In the genomic region with DNA sequence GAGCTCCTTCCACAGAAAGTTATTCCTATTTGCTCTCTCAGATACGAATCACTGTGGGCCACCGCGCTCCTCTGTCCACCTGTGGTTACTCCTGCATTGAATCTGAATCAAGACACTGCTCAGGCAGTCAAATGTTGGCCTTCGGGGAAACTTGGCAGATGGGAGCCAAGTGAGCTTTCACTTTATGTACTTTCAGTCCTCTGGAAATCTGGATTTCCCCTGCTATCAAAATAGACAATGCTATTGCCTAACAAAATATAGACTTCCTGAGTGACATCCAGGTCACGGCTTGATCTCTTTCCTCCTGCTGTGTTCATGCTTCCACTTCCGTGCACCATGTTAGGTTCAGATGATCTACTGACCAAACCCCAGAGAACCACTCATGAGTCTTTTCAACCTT, we compare ENCODE assay signal across 21 cellular contexts. TPM values are rescaled to one million over a fixed set of nuclear protein-coding genes. Genes with fewer than 3 reads are reported as not detected.
DNase-seq lines count a peak whose midpoint lies in the region; ATAC-seq, FAIRE-seq and TF ChIP-seq lines count a peak whose summit lies in the region.
"Had no signal": no experiment of that assay in that cellular context is flagged by ENCODE, and none has a peak within 500 bp of the region (broad histone marks: within the 10 kb centered on the region; RNA-seq: fewer than 3 reads in every experiment).

No MANE protein-coding gene starts in this region.

- POLR2A ChIA-PET in CD4-positive, alpha-beta T cell (lab: Charles Lee): interaction anchor here (0.6 to 0.7 kb wide), 2 partner anchors 110 to 264 kb away, joined by 3 read pairs; no protein-coding TSS in a partner anchor

- H3K9me3 Mint-ChIP-seq in CD4-positive, alpha-beta T cell: no peaks in the 10 kb centered on the region
- peaks cover 4% of the 10 kb centered on the region for H3K9me3 Mint-ChIP-seq in chondrocyte (ENCODE audit: low read depth)
- H3K9me3 Mint-ChIP-seq: activated naive CD8-positive, alpha-beta T cell treated with anti-CD3 and anti-CD28 coated beads for 36 hours; brain; natural killer cell treated with Interleukin-12 subunit alpha and Interleukin-12 subunit beta and Interleukin-15 and Interleukin-18, amount 100 ng/mL, for 72 hours; WTC11 had no signal

- 72 to 81% (median 79%) methylated on average over 6 of the region's 6 CpGs for WGBS in stomach, 5 donors

- peaks cover 40% of the 10 kb centered on the region for H3K4me1 Mint-ChIP-seq in CD4-positive, alpha-beta T cell (ENCODE audit: low read depth)
- peaks cover 76% of the 10 kb centered on the region for H3K4me1 Mint-ChIP-seq in chondrocyte (ENCODE audit: low read depth)
- H3K4me1 Mint-ChIP-seq: WTC11 had no signal

- FAIRE-seq in kidney (lab: Jason Lieb, UNC): no peak

- no peaks in the 10 kb centered on the region for H3K27me3 ChIP-seq in CD4-positive, alpha-beta T cell (ENCODE audit: control insufficient read depth, insufficient read depth, low read length)
- H3K27me3 ChIP-seq in stomach: no peaks in the 10 kb centered on the region

- no peak for TF ChIP-seq EP300 in stomach (IDR thresholded peaks at IDR 0.05)

- H3K4me3 Mint-ChIP-seq in CD4-positive, alpha-beta T cell: no peak overlapping the region
- H3K4me3 Mint-ChIP-seq in chondrocyte (ENCODE audit: unreplicated experiment): no peak overlapping the region
- H3K4me3 Mint-ChIP-seq: activated naive CD8-positive, alpha-beta T cell treated with anti-CD3 and anti-CD28 coated beads for 36 hours; brain; natural killer cell treated with Interleukin-12 subunit alpha and Interleukin-12 subunit beta and Interleukin-15 and Interleukin-18, amount 100 ng/mL, for 72 hours; WTC11 had no signal

- H3K4me1 ChIP-seq in kidney (ENCODE audit: control insufficient read depth in 1 of 2, insufficient read depth in 1 of 2, low read depth in 1 of 2, low read length in 2 of 2) (peaks cover 26 to 49% of the 10 kb centered on the region in 2 donors), stomach (peaks cover 4 to 54% (median 25%) of the 10 kb centered on the region in 4 donors)

- intact Hi-C loops in CD4-positive, alpha-beta T cell (cut with DNase I, micrococcal nuclease): no loop called here
- intact Hi-C loops in kidney (cut with DNase I) (no loop called here), stomach (cut with DNase I; ENCODE audit: low total_unique reads) (no loop called here)

- H3K36me3 Mint-ChIP-seq in CD4-positive, alpha-beta T cell (ENCODE audit: low read depth): no peaks in the 10 kb centered on the region
- peaks cover 19% of the 10 kb centered on the region for H3K36me3 Mint-ChIP-seq in chondrocyte (ENCODE audit: low read depth)
- H3K36me3 Mint-ChIP-seq: brain; natural killer cell treated with Interleukin-12 subunit alpha and Interleukin-12 subunit beta and Interleukin-15 and Interleukin-18, amount 100 ng/mL, for 72 hours; WTC11 had no signal

- CTCF ChIA-PET in CD4-positive, alpha-beta T cell (lab: Charles Lee): no interaction called here

- peak overlapping the region; percentile 61 for H3K27ac Mint-ChIP-seq in CD4-positive, alpha-beta T cell
- H3K27ac Mint-ChIP-seq in chondrocyte (ENCODE audit: unreplicated experiment): peak overlapping the region; percentile 65
- H3K27ac Mint-ChIP-seq: activated naive CD8-positive, alpha-beta T cell treated with anti-CD3 and anti-CD28 coated beads for 36 hours; brain; WTC11 had no signal

- no peaks in the 10 kb centered on the region for H3K36me3 ChIP-seq in kidney (ENCODE audit: control insufficient read depth in 1 of 2, insufficient read depth in 2 of 2, low read length in 2 of 2)
- H3K36me3 ChIP-seq in stomach: no peaks in the 10 kb centered on the region
- H3K36me3 ChIP-seq: tibial nerve had no signal

- no peak overlapping the region for H3K4me3 ChIP-seq in kidney (ENCODE audit: low read length in 2 of 2)
- H3K4me3 ChIP-seq in stomach: no peak overlapping the region
- H3K4me3 ChIP-seq: dorsolateral prefrontal cortex, tibial nerve had no signal

- no peak overlapping the region for H3K9ac ChIP-seq in kidney (ENCODE audit: low read length in 2 of 2)

- no peak for ATAC-seq in CD4-positive, alpha-beta T cell (ENCODE audit: poor library complexity)
- no peak for ATAC-seq in HG03159 (IDR thresholded peaks at IDR 0.05; ENCODE audit: unreplicated experiment)
- ATAC-seq: natural killer cell treated with Interleukin-12 subunit alpha and Interleukin-12 subunit beta and Interleukin-15 and Interleukin-18, amount 100 ng/mL, for 72 hours; WTC11 had no signal

- no peak for DNase-seq in CD4-positive, alpha-beta T cell
- no peak for DNase-seq in chondrocyte (ENCODE audit: low spot score)
- no peak for DNase-seq in kidney
- no peak for DNase-seq in stomach
- DNase-seq in activated effector memory CD4-positive, alpha-beta T cell treated with anti-CD3 and anti-CD28 coated beads, Interleukin-2, amount 50 U/mL, for 16 hours: no peak
- DNase-seq in DMS 273 (lab: John Stamatoyannopoulos, UW; ENCODE audit: unreplicated experiment): no peak
- no peak for DNase-seq in activated CD4-positive, CD25-positive, alpha-beta regulatory T cell (lab: John Stamatoyannopoulos, UW)
- DNase-seq: activated CD8-positive, alpha-beta memory T cell treated with anti-CD3 and anti-CD28 coated beads for 24 hours; activated naive CD8-positive, alpha-beta T cell treated with anti-CD3 and anti-CD28 coated beads for 36 hours; COR-L47; dorsolateral prefrontal cortex; glutamatergic neuron; GOT3; mesendoderm; posterior cingulate gyrus; stimulated activated CD4-positive, alpha-beta T cell treated with anti-CD3 and anti-CD28 coated beads, Interleukin-12 subunit alpha, Interleukin-12 subunit beta, amount 100 ng/mL, for 4 hours had no signal

- TF ChIP-seq CTCF in CD4-positive, alpha-beta T cell (IDR thresholded peaks at IDR 0.05): no peak
- TF ChIP-seq CTCF in chondrocyte (IDR thresholded peaks at IDR 0.05): no peak
- TF ChIP-seq CTCF in kidney (IDR thresholded peaks at IDR 0.05; ENCODE audit: borderline replicate concordance, extremely low read depth, insufficient read depth): no peak
- no peak for TF ChIP-seq CTCF in stomach (IDR thresholded peaks at IDR 0.05)

- no peaks in the 10 kb centered on the region for H3K9me3 ChIP-seq in CD4-positive, alpha-beta T cell (ENCODE audit: control insufficient read depth, low read length)
- H3K9me3 ChIP-seq in kidney (ENCODE audit: control insufficient read depth in 1 of 2, low read length in 2 of 2): no peaks in the 10 kb centered on the region
- H3K9me3 ChIP-seq in stomach: no peaks in the 10 kb centered on the region
- H3K9me3 ChIP-seq: tibial nerve had no signal

- H3K27me3 Mint-ChIP-seq in CD4-positive, alpha-beta T cell: no peaks in the 10 kb centered on the region
- H3K27me3 Mint-ChIP-seq in chondrocyte (ENCODE audit: low read depth): no peaks in the 10 kb centered on the region
- H3K27me3 Mint-ChIP-seq: activated naive CD8-positive, alpha-beta T cell treated with anti-CD3 and anti-CD28 coated beads for 36 hours; brain had no signal

- H3K27ac ChIP-seq in CD4-positive, alpha-beta T cell (ENCODE audit: low read depth, low read length): no peak overlapping the region
- H3K27ac ChIP-seq in kidney (ENCODE audit: low read depth in 2 of 2, low read length in 2 of 2): peak overlapping the region; percentile 54 to 55
- H3K27ac ChIP-seq in stomach: peak overlapping the region in 4 of 5 donors; percentile 44 to 84 (median 66)
- H3K27ac ChIP-seq: dorsolateral prefrontal cortex had no signal

- TF ChIP-seq POLR2A in stomach (IDR thresholded peaks at IDR 0.05): no peak

RNA-seq across cellular contexts. Expression of a gene that starts 43.8 kb away (rescaled TPM):
- total RNA-seq in CD4-positive, alpha-beta T cell: 10 to 100 TPM; 27.2 to 28.4 TPM
- total RNA-seq in chondrocyte (744 to 1,032 TPM (median 1,007 TPM) in 3 replicates), kidney (168 TPM), stomach (1,000 to 10,000 TPM in 1 of 5 donors, 100 to 1,000 TPM in 4; 101 to 1,286 (median 650) TPM)
- polyA plus RNA-seq in kidney (ENCODE audit: insufficient read depth, low read depth, low replicate concordance) (44.0 TPM), stomach (100 to 1,000 TPM; 147 to 325 (median 211) TPM)
